1 cellular context compared by ENCODE assay signal in the genomic region with DNA sequence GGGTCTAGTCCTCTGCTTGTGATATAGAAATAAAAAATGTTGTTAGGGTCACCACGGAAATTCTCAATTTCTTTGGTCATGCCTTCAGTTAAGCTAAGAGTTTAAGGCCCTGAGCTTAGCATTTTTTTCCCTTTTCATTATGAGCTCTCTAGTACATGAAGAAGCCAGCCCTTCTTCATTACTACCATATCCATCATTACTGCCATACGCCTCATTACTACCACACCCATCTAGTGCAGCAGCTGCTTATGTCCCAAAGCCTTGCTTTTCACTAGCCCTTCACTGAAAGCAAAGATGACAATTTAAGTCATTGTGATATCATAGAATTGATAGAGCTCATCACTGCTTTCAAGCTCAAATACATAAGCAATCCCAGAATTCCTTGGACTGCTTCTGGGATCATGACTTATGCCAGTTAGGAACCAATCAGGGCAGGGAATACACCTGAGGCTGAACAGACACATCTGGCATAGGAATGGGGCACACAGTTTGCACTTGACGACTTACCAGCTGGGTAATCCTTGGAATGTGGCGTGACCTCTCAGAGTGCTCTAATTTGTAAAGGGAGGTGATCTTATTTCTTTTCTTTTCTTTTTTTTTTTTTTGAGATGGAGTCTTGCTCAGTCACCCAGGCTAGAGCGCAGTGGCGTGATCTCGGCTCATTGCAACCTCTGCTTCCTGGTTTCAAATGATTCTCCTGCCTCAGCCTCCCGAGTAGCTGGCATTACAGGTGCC.
A peak's percentile ranks its signal among the peaks of the same experiment; 100 is the strongest.
TF ChIP-seq lines count a peak whose summit lies in the region.

No MANE protein-coding gene starts in this region.

TF ChIP-seq in HepG2, 621 proteins besides CTCF, POLR2A, EP300 and RAD21:
- TF ChIP-seq SETDB1 (CRISPR knock-in tag; IDR thresholded peaks at IDR 0.05; ENCODE audit: borderline replicate concordance) (0 out of 2 replicates have a peak, but pooled peaks have one; percentile 9), HMGXB4 (CRISPR knock-in tag; IDR thresholded peaks at IDR 0.05; ENCODE audit: borderline replicate concordance in 1 of 2, low read depth in 1 of 2) (0 out of 4 replicates have a peak, but pooled peaks of 1 of the 2 experiments have one; percentile 34), HNF1B (CRISPR knock-in tag; IDR thresholded peaks at IDR 0.05) (0 out of 2 replicates have a peak, but pooled peaks have one; percentile 22), ZBTB20 (CRISPR knock-in tag; IDR thresholded peaks at IDR 0.05; ENCODE audit: borderline replicate concordance, low read depth) (no peak), ZFP82 (CRISPR knock-in tag; IDR thresholded peaks at IDR 0.05; ENCODE audit: borderline replicate concordance) (no peak), ZMYM4 (CRISPR knock-in tag; IDR thresholded peaks at IDR 0.05) (no peak), ZBED4 (CRISPR knock-in tag; IDR thresholded peaks at IDR 0.05; ENCODE audit: borderline replicate concordance) (no peak)
